In the genomic region with DNA sequence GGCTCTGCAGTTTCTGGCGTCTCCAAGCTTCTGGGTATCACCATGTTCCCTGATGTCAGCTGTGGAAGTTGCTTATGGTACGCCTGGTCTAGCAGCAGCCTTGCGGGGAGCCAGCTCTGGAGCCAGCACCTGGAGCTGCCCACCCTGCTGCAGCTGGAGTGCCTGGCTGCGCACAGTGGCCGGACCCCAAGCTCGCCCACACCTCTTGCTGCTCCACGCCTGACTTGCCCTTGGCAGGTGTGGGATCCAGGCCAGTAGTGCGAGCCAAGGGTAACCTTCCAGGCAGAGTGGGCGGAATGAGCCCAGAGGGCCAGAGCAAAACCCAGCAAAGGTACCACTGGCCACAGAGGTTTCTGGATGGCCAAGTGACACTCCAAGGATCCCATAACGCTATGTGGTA, we compare ENCODE assay signal across 18 cellular contexts. TPM values are rescaled to one million over a fixed set of nuclear protein-coding genes. Genes with fewer than 3 reads are reported as not detected.
DNase-seq lines count a peak whose midpoint lies in the region; ATAC-seq, FAIRE-seq and TF ChIP-seq lines count a peak whose summit lies in the region.
"Had no signal": no experiment of that assay in that cellular context is flagged by ENCODE, and none has a peak within 500 bp of the region (broad histone marks: within the 10 kb centered on the region; RNA-seq: fewer than 3 reads in every experiment).

No MANE protein-coding gene starts in this region.

- peaks cover 5% of the 10 kb centered on the region for H3F3A ChIP-seq in smooth muscle cell (ENCODE audit: low read depth)

- peaks cover 46% of the 10 kb centered on the region for H3K27me3 Mint-ChIP-seq in activated naive CD4-positive, alpha-beta T cell treated with anti-CD3 and anti-CD28 coated beads, Interleukin-2, amount 10 ng/mL, durations not matched to agents 7 days and 5 days
- peaks cover 49% of the 10 kb centered on the region for H3K27me3 Mint-ChIP-seq in activated naive CD8-positive, alpha-beta T cell treated with anti-CD3 and anti-CD28 coated beads for 36 hours
- H3K27me3 Mint-ChIP-seq in naive thymus-derived CD8-positive, alpha-beta T cell: peaks cover 4 to 23% (median 16%) of the 10 kb centered on the region in 5 donors

- H3K9me3 ChIP-seq in smooth muscle cell (replicated peaks; ENCODE audit: low read depth): no peaks in the 10 kb centered on the region
- H3K9me3 ChIP-seq: BE2C had no signal

- no peak for TF ChIP-seq CTCF in smooth muscle cell (IDR thresholded peaks at IDR 0.05; ENCODE audit: borderline replicate concordance, insufficient read depth, poor library complexity, severe bottlenecking)

- peak overlapping the region; percentile 49 for H3K4me3 Mint-ChIP-seq in activated naive CD4-positive, alpha-beta T cell treated with anti-CD3 and anti-CD28 coated beads, Interleukin-2, amount 10 ng/mL, durations not matched to agents 7 days and 5 days
- H3K4me3 Mint-ChIP-seq in activated naive CD8-positive, alpha-beta T cell treated with anti-CD3 and anti-CD28 coated beads for 36 hours: peak overlapping the region; percentile 49
- peak overlapping the region in 9 of 10 donors; percentile 32 to 81 (median 66) for H3K4me3 Mint-ChIP-seq in naive thymus-derived CD8-positive, alpha-beta T cell

- no peak overlapping the region for H3K4me2 ChIP-seq in smooth muscle cell

- H3K4me1 Mint-ChIP-seq in activated naive CD4-positive, alpha-beta T cell treated with anti-CD3 and anti-CD28 coated beads, Interleukin-2, amount 10 ng/mL, durations not matched to agents 7 days and 5 days: peaks cover 13% of the 10 kb centered on the region
- peaks cover 9% of the 10 kb centered on the region for H3K4me1 Mint-ChIP-seq in activated naive CD8-positive, alpha-beta T cell treated with anti-CD3 and anti-CD28 coated beads for 36 hours
- H3K4me1 Mint-ChIP-seq in naive thymus-derived CD8-positive, alpha-beta T cell: peaks cover 2 to 14% (median 5%) of the 10 kb centered on the region in 4 donors

- CTCF ChIA-PET in activated naive CD4-positive, alpha-beta T cell treated with anti-CD3 and anti-CD28 coated beads, Interleukin-2, amount 10 ng/mL, durations not matched to agents 7 days and 5 days (lab: Charles Lee): interaction anchor here (0.6 to 7.9 kb wide), 7 partner anchors 27 to 606 kb away, joined by 3 to 104 read pairs (median 3); no protein-coding TSS in a partner anchor

- H4K20me1 ChIP-seq in smooth muscle cell (ENCODE audit: low read depth): no peaks in the 10 kb centered on the region

- H3K4me3 ChIP-seq in smooth muscle cell: no peak overlapping the region

- no peaks in the 10 kb centered on the region for H3K79me2 ChIP-seq in smooth muscle cell (ENCODE audit: low read depth)

- H3K36me3 Mint-ChIP-seq in activated naive CD4-positive, alpha-beta T cell treated with anti-CD3 and anti-CD28 coated beads, Interleukin-2, amount 10 ng/mL, durations not matched to agents 7 days and 5 days: no peaks in the 10 kb centered on the region
- no peaks in the 10 kb centered on the region for H3K36me3 Mint-ChIP-seq in activated naive CD8-positive, alpha-beta T cell treated with anti-CD3 and anti-CD28 coated beads for 36 hours
- no peaks in the 10 kb centered on the region for H3K36me3 Mint-ChIP-seq in naive thymus-derived CD8-positive, alpha-beta T cell
- H3K36me3 Mint-ChIP-seq: CD4-positive, alpha-beta memory T cell had no signal

- no peaks in the 10 kb centered on the region for H3K36me3 ChIP-seq in smooth muscle cell (ENCODE audit: low read depth)
- H3K36me3 ChIP-seq: BE2C had no signal

- no peak overlapping the region for H3K27ac ChIP-seq in smooth muscle cell (ENCODE audit: low read depth)
- H3K27ac ChIP-seq: 22Rv1 had no signal

- no peaks in the 10 kb centered on the region for H3K27me3 ChIP-seq in smooth muscle cell (ENCODE audit: low read depth)
- H3K27me3 ChIP-seq: BE2C had no signal

- WGBS in smooth muscle cell (ENCODE audit: low lambda C conversion rate): 97% methylated on average over 10 of the region's 10 CpGs

- no peak overlapping the region for H3K9ac ChIP-seq in smooth muscle cell (ENCODE audit: low read depth)

- no peaks in the 10 kb centered on the region for H3K4me1 ChIP-seq in smooth muscle cell (ENCODE audit: low read depth)

- H2AFZ ChIP-seq in smooth muscle cell (ENCODE audit: low read depth): no peak overlapping the region

- H3K27ac Mint-ChIP-seq in activated naive CD4-positive, alpha-beta T cell treated with anti-CD3 and anti-CD28 coated beads, Interleukin-2, amount 10 ng/mL, durations not matched to agents 7 days and 5 days: no peak overlapping the region
- H3K27ac Mint-ChIP-seq in activated naive CD8-positive, alpha-beta T cell treated with anti-CD3 and anti-CD28 coated beads for 36 hours: no peak overlapping the region
- peak overlapping the region in 1 of 10 donors; percentile 63 for H3K27ac Mint-ChIP-seq in naive thymus-derived CD8-positive, alpha-beta T cell

- DNase-seq in activated naive CD4-positive, alpha-beta T cell treated with anti-CD3 and anti-CD28 coated beads, Interleukin-2, amount 10 ng/mL, durations not matched to agents 7 days and 5 days: no peak
- DNase-seq in activated naive CD4-positive, alpha-beta T cell treated with anti-CD3 and anti-CD28 coated beads, Interleukin-2, amount 50 U/mL, for 16 hours: no peak
- no peak for DNase-seq in activated naive CD8-positive, alpha-beta T cell treated with anti-CD3 and anti-CD28 coated beads for 36 hours
- no peak for DNase-seq in naive thymus-derived CD8-positive, alpha-beta T cell
- DNase-seq in urothelium cell line (ENCODE audit: low spot score) (no peak), smooth muscle cell (lab: John Stamatoyannopoulos, UW; ENCODE audit: unreplicated experiment) (no peak)
- DNase-seq: BE2C; CD4-positive, alpha-beta memory T cell; DMS79; KBM-7; NCI-H1048; NCI-H146; NCI-H2081; NCI-H524 had no signal

- no peaks in the 10 kb centered on the region for H3K9me3 Mint-ChIP-seq in activated naive CD4-positive, alpha-beta T cell treated with anti-CD3 and anti-CD28 coated beads, Interleukin-2, amount 10 ng/mL, durations not matched to agents 7 days and 5 days
- no peaks in the 10 kb centered on the region for H3K9me3 Mint-ChIP-seq in activated naive CD8-positive, alpha-beta T cell treated with anti-CD3 and anti-CD28 coated beads for 36 hours
- no peaks in the 10 kb centered on the region for H3K9me3 Mint-ChIP-seq in naive thymus-derived CD8-positive, alpha-beta T cell
- H3K9me3 Mint-ChIP-seq: CD4-positive, alpha-beta memory T cell had no signal

- FAIRE-seq in urothelium cell line (lab: Jason Lieb, UNC): peak; percentile 50

- no peak for ATAC-seq in naive thymus-derived CD8-positive, alpha-beta T cell
- ATAC-seq in GM21526 (IDR thresholded peaks at IDR 0.05; ENCODE audit: low FRiP score, unreplicated experiment): no peak
- no peak for ATAC-seq in HG02571 (IDR thresholded peaks at IDR 0.05; ENCODE audit: unreplicated experiment)
- ATAC-seq: HCT116 had no signal

- POLR2A ChIA-PET in naive thymus-derived CD8-positive, alpha-beta T cell (lab: Charles Lee): no interaction called here

RNA-seq across cellular contexts. Expression of gene EML6, which starts 13.2 kb away (rescaled TPM):
- total RNA-seq in activated naive CD8-positive, alpha-beta T cell treated with anti-CD3 and anti-CD28 coated beads for 36 hours: 1 to 10 TPM in 1 of 2 experiments, under 1 TPM in 1; 0.54 to 1.3 TPM
- total RNA-seq in naive thymus-derived CD8-positive, alpha-beta T cell: 1 to 10 TPM; 1.4 to 3.3 TPM
- polyA plus RNA-seq in naive thymus-derived CD8-positive, alpha-beta T cell: under 1 TPM in 1 of 3 donors, not detected in 2; 0.03 TPM
- 0.49 and 9.7 TPM in 2 replicates for total RNA-seq in smooth muscle cell
- polyA plus RNA-seq in smooth muscle cell: 0.54 and 1.5 TPM in 2 replicates
